Comparison of ENCODE assay signal across 23 cellular contexts in genomic region chr10:43728425-43728824, GRCh38.
"Had no signal": no experiment of that assay in that cellular context is flagged by ENCODE, and none has a peak within 500 bp of the region (broad histone marks: within the 10 kb centered on the region; RNA-seq: fewer than 3 reads in every experiment).

No MANE protein-coding gene starts in this region.

- ATAC-seq: gastrocnemius medialis; left lobe of liver; psoas muscle; right cardiac atrium; stimulated activated memory B cell treated with anti-CD40 and anti-IgM and Interleukin-4, amounts not matched to agents 10 μg/mL and 1 μg/mL and 100 μg/mL, for 72 hours; stimulated activated naive CD8-positive, alpha-beta T cell treated with anti-CD3 and anti-CD28 coated beads, Interleukin-15, Interleukin-2, amounts not matched to agents 100 U/mL and 50 U/mL, for 24 hours had no signal

- H3K27me3 ChIP-seq: gastrocnemius medialis, ovary, sigmoid colon, tibial nerve, upper lobe of left lung, uterus had no signal

- H3K4me1 ChIP-seq: gastrocnemius medialis, psoas muscle, sigmoid colon, tibial nerve, upper lobe of left lung, uterus had no signal

- H3K36me3 ChIP-seq: gastrocnemius medialis, ovary, sigmoid colon, thoracic aorta, tibial nerve, upper lobe of left lung, uterus had no signal

- H3K9me3 ChIP-seq: gastrocnemius medialis, thoracic aorta had no signal

- H3K27ac ChIP-seq: coronary artery, gastrocnemius medialis, ovary, psoas muscle, sigmoid colon, thoracic aorta, tibial nerve, upper lobe of left lung, uterus had no signal

- DNase-seq: dermis blood vessel endothelial cell; effector memory CD4-positive, alpha-beta T cell; erythroblast; gastrocnemius medialis; head of caudate nucleus; kidney; natural killer cell; occipital lobe; ovary; psoas muscle; right cardiac atrium; sigmoid colon; stimulated activated CD4-positive, alpha-beta T cell treated with anti-CD3 and anti-CD28 coated beads, Interleukin-4, amount 100 ng/mL, for 4 hours; stimulated activated naive CD8-positive, alpha-beta T cell treated with anti-CD3 and anti-CD28 coated beads, Interleukin-15, Interleukin-2, amounts not matched to agents 100 U/mL and 50 U/mL, for 24 hours; substantia nigra; uterus had no signal

- H3K4me3 ChIP-seq: coronary artery, gastrocnemius medialis, lung, ovary, psoas muscle, sigmoid colon, thoracic aorta, tibial nerve, upper lobe of left lung, uterus had no signal
